Comparison of ENCODE assay signal across 8 cellular contexts in genomic region chr16:67666538-67667433, GRCh38. TPM values are rescaled to one million over a fixed set of nuclear protein-coding genes. Genes with fewer than 3 reads are reported as not detected.
DNase-seq lines count a peak whose midpoint lies in the region; ATAC-seq and TF ChIP-seq lines count a peak whose summit lies in the region.

TSS of gene C16orf86 (plus strand) at chr16:67666814. CDS start at chr16:67666971, 157 bp downstream.
TSS of gene ENKD1 (minus strand) at chr16:67666750. CDS start at chr16:67666442, 308 bp downstream.

- peaks cover 26% of the 10 kb centered on the region for H3K4me1 Mint-ChIP-seq in CD4-positive, alpha-beta T cell (ENCODE audit: low read depth)
- peaks cover 27% of the 10 kb centered on the region for H3K4me1 Mint-ChIP-seq in glutamatergic neuron (ENCODE audit: low read depth, unreplicated experiment)

- dilution Hi-C loops in IMR-90 (cut with HindIII; ENCODE audit: low sequenced_read_pairs, unreplicated experiment) = no loop called here

- peak within 1 kb of the TSS; percentile 95 for H3K4me3 ChIP-seq in IMR-90 (ENCODE audit: insufficient read depth, low read depth, low read length)
- peak within 1 kb of the TSS; percentile 67 to 73 for H3K4me3 ChIP-seq in SK-N-SH (ENCODE audit: low read depth in 2 of 2, low read length in 1 of 2)
- H3K4me3 ChIP-seq in osteoblast (ENCODE audit: insufficient read depth, low read length) = peak within 1 kb of the TSS; percentile 85

- H3K27ac Mint-ChIP-seq in CD4-positive, alpha-beta T cell = peak within 1 kb of the TSS; percentile 62
- peak within 1 kb of the TSS; percentile 96 for H3K27ac Mint-ChIP-seq in glutamatergic neuron (ENCODE audit: unreplicated experiment)

- no peaks in the 10 kb centered on the region for H3K9me1 ChIP-seq in IMR-90 (ENCODE audit: insufficient read depth, low read length)

- H3K36me3 ChIP-seq in IMR-90 (ENCODE audit: control insufficient read depth, insufficient read depth, low read length) (peaks cover 2% of the 10 kb centered on the region; the same call in 1 of the 2 replicates), SK-N-SH (replicated peaks in 1 of 2; ENCODE audit: control insufficient read depth in 1 of 2, insufficient read depth in 2 of 2, low read length in 1 of 2) (peaks cover 0 to 13% of the 10 kb centered on the region in 2 experiments), osteoblast (ENCODE audit: insufficient read depth, low read length) (peaks cover 5% of the 10 kb centered on the region)

- peak within 1 kb of the TSS; percentile 60; the same call in 1 of the 2 replicates for H3K18ac ChIP-seq in IMR-90 (ENCODE audit: low read depth, low read length)

- TF ChIP-seq POLR2A in IMR-90 (IDR thresholded peaks at IDR 0.05; ENCODE audit: low read depth, low read length) = no peak

- H3K4me1 ChIP-seq in IMR-90 (ENCODE audit: control insufficient read depth, insufficient read depth, low read length) (peaks cover 12% of the 10 kb centered on the region), SK-N-SH (ENCODE audit: control insufficient read depth in 1 of 2, insufficient read depth in 2 of 2, low read depth in 1 of 2, low read length in 1 of 2) (peaks cover 10 to 26% of the 10 kb centered on the region in 2 experiments; a peak in 2 of 4 replicates), osteoblast (ENCODE audit: insufficient read depth, low read length) (peaks cover 15% of the 10 kb centered on the region)

- no peaks in the 10 kb centered on the region for H3K27me3 ChIP-seq in CD4-positive, alpha-beta T cell (ENCODE audit: control insufficient read depth, insufficient read depth, low read length)
- no peaks in the 10 kb centered on the region for H3K27me3 ChIP-seq in IMR-90 (ENCODE audit: control insufficient read depth, insufficient read depth, low read length)
- no peaks in the 10 kb centered on the region for H3K27me3 ChIP-seq in SK-N-SH (ENCODE audit: insufficient read depth)
- H3K27me3 ChIP-seq in osteoblast (ENCODE audit: insufficient read depth, low read length) = no peaks in the 10 kb centered on the region

- H3K79me2 ChIP-seq in SK-N-SH (ENCODE audit: insufficient read depth) (peaks cover 3% of the 10 kb centered on the region; the same call in 1 of the 2 replicates), osteoblast (ENCODE audit: insufficient read depth, low read length) (peaks cover 4% of the 10 kb centered on the region)

- peak within 1 kb of the TSS; percentile 33 for H2BK5ac ChIP-seq in IMR-90 (ENCODE audit: low read depth, low read length, poor library complexity, severe bottlenecking)

- H3K9me3 Mint-ChIP-seq in CD4-positive, alpha-beta T cell = no peaks in the 10 kb centered on the region
- peaks cover 11% of the 10 kb centered on the region for H3K9me3 Mint-ChIP-seq in glutamatergic neuron (ENCODE audit: unreplicated experiment)

- H3K4me2 ChIP-seq in IMR-90 (ENCODE audit: low read depth, low read length) (peak within 1 kb of the TSS; percentile 82), SK-N-SH (peak within 1 kb of the TSS; percentile 99), osteoblast (ENCODE audit: insufficient read depth, low read length) (peak within 1 kb of the TSS; percentile 85)

- ATAC-seq in CD4-positive, alpha-beta T cell (ENCODE audit: poor library complexity) = peak; percentile 64
- ATAC-seq in GM19468 (IDR thresholded peaks at IDR 0.05; ENCODE audit: extremely low read depth, unreplicated experiment) (peak; percentile 31), IMR-90 (ENCODE audit: low read depth) (peak; percentile 66)

- H3K4ac ChIP-seq in IMR-90 (ENCODE audit: low read depth, low read length) = peak within 1 kb of the TSS; percentile 77

- H3K9me3 ChIP-seq in CD4-positive, alpha-beta T cell (ENCODE audit: control insufficient read depth, low read length) = no peaks in the 10 kb centered on the region
- H3K9me3 ChIP-seq in IMR-90 (ENCODE audit: control insufficient read depth, insufficient read depth, low read length) (no peaks in the 10 kb centered on the region), SK-N-SH (no peaks in the 10 kb centered on the region), osteoblast (ENCODE audit: low read depth, low read length) (no peaks in the 10 kb centered on the region)

- no peak within 1 kb of the TSS for H3K14ac ChIP-seq in IMR-90 (replicated peaks; ENCODE audit: low read depth, low read length)

- H3K9ac ChIP-seq in IMR-90 (ENCODE audit: low read depth, low read length) (peak within 1 kb of the TSS; percentile 79), SK-N-SH (peak within 1 kb of the TSS; percentile 75)

- peak within 1 kb of the TSS; percentile 83 for H2AK9ac ChIP-seq in IMR-90 (replicated peaks; ENCODE audit: low read depth, low read length, poor library complexity)

- POLR2A ChIA-PET in CD4-positive, alpha-beta T cell (lab: Charles Lee) = interaction anchor here (0.6 to 3.3 kb wide), 7 partner anchors 22 to 146 kb away, joined by 3 to 26 read pairs (median 13); partner anchors contain the start of genes CARMIL2, CTCF and GFOD2
- POLR2A ChIA-PET in IMR-90 (lab: Charles Lee; ENCODE audit: unreplicated experiment) (no interaction called here), SK-N-SH (lab: Yijun Ruan, JAX) (interaction anchor here (0.7 to 2.4 kb wide), 6 partner anchors 10 to 186 kb away, joined by 3 to 11 read pairs (median 3); partner anchors contain the start of genes ATP6V0D1, CTCF and RIPOR1)

- TF ChIP-seq RAD21 in IMR-90 (IDR thresholded peaks at IDR 0.05; ENCODE audit: low read length) (no peak), SK-N-SH (IDR thresholded peaks at IDR 0.05; ENCODE audit: low read length) (no peak)

- H3K36me3 Mint-ChIP-seq in CD4-positive, alpha-beta T cell (ENCODE audit: low read depth) = peaks cover 3% of the 10 kb centered on the region
- no peaks in the 10 kb centered on the region for H3K36me3 Mint-ChIP-seq in glutamatergic neuron (ENCODE audit: unreplicated experiment)

- intact Hi-C loops in CD4-positive, alpha-beta T cell (cut with DNase I, micrococcal nuclease) = loop anchor here (1.0 to 5.0 kb wide), 4 partner anchors 22 to 184 kb away; partner anchors contain the start of genes AGRP (in 1 of the 2), ATP6V0D1 (in 1 of the 2), CENPT (in 1 of the 2) and NUTF2 (in 1 of the 2)
- intact Hi-C loops in IMR-90 (cut with micrococcal nuclease) = no loop called here

- CTCF ChIA-PET in CD4-positive, alpha-beta T cell (lab: Charles Lee) = interaction anchor here (1.3 to 6.1 kb wide), 5 partner anchors 22 to 186 kb away, joined by 5 to 81 read pairs (median 14); partner anchors contain the start of genes ATP6V0D1, CARMIL2 and CTCF
- CTCF ChIA-PET in IMR-90 (lab: Yijun Ruan, JAX) (interaction anchor here (0.6 to 1.9 kb wide), 4 partner anchors 111 to 149 kb away, joined by 3 to 20 read pairs (median 6); no protein-coding TSS in a partner anchor), SK-N-SH (lab: Yijun Ruan, JAX) (interaction anchor here (0.8 to 18.3 kb wide), 17 partner anchors 8 to 374 kb away, joined by 3 to 246 read pairs (median 9); partner anchors contain the start of genes ATP6V0D1, CARMIL2, CTCF and RIPOR1)

- H2BK15ac ChIP-seq in IMR-90 (ENCODE audit: low read depth, low read length) = no peak within 1 kb of the TSS

- H4K5ac ChIP-seq in IMR-90 (ENCODE audit: low read depth, low read length) = peak within 1 kb of the TSS; percentile 96

- peak within 1 kb of the TSS; percentile 38; the same call in 1 of the 2 replicates for H4K91ac ChIP-seq in IMR-90 (ENCODE audit: insufficient read depth, low read depth, low read length)

- H2AK5ac ChIP-seq in IMR-90 (ENCODE audit: low read depth, low read length) = peak within 1 kb of the TSS; percentile 86

- peaks cover 4 to 12% of the 10 kb centered on the region in 2 experiments; a peak in 3 of 4 replicates for H3K79me1 ChIP-seq in IMR-90 (ENCODE audit: low read depth in 1 of 2, low read length in 2 of 2)

- peak within 1 kb of the TSS; percentile 96 for H2AFZ ChIP-seq in IMR-90 (replicated peaks; ENCODE audit: low read length, poor library complexity)
- peak within 1 kb of the TSS; percentile 94 for H2AFZ ChIP-seq in SK-N-SH (ENCODE audit: low read depth)
- H2AFZ ChIP-seq in osteoblast (ENCODE audit: low read length) = peak within 1 kb of the TSS; percentile 84

- H2BK120ac ChIP-seq in IMR-90 (ENCODE audit: low read depth, low read length) = no peak within 1 kb of the TSS

- H4K20me1 ChIP-seq in IMR-90 (ENCODE audit: insufficient read depth, low read length) = 0 out of 2 replicates have a peak, but pooled peaks cover 2% of the 10 kb centered on the region
- H4K20me1 ChIP-seq in SK-N-SH (ENCODE audit: insufficient read depth) = no peaks in the 10 kb centered on the region
- no peaks in the 10 kb centered on the region for H4K20me1 ChIP-seq in osteoblast (ENCODE audit: insufficient read depth, low read length)

- no peaks in the 10 kb centered on the region for H3K27me3 Mint-ChIP-seq in CD4-positive, alpha-beta T cell
- H3K27me3 Mint-ChIP-seq in glutamatergic neuron (ENCODE audit: unreplicated experiment) = peaks cover 25% of the 10 kb centered on the region

- no peak for TF ChIP-seq EP300 in SK-N-SH (IDR thresholded peaks at IDR 0.05; ENCODE audit: borderline replicate concordance in 1 of 2, low read depth in 1 of 2, low read length in 1 of 2)

- H3K9me2 ChIP-seq in SK-N-SH = no peaks in the 10 kb centered on the region

- no peak within 1 kb of the TSS for H3K56ac ChIP-seq in IMR-90 (ENCODE audit: extremely low read depth, insufficient read depth, low read length)

- peak within 1 kb of the TSS; percentile 44 for H3K27ac ChIP-seq in CD4-positive, alpha-beta T cell (ENCODE audit: low read depth, low read length)
- peak within 1 kb of the TSS; percentile 78 for H3K27ac ChIP-seq in IMR-90 (ENCODE audit: insufficient read depth, low read length)
- peak within 1 kb of the TSS; percentile 56 to 86 for H3K27ac ChIP-seq in SK-N-SH (ENCODE audit: low read depth in 2 of 2, low read length in 1 of 2)
- H3K27ac ChIP-seq in osteoblast (ENCODE audit: low read depth, low read length) = peak within 1 kb of the TSS; percentile 73
- peak within 1 kb of the TSS; percentile 89 for H3K27ac ChIP-seq in temporal lobe (ENCODE audit: low read depth, low read length)

- H4K8ac ChIP-seq in IMR-90 (ENCODE audit: low read depth in 2 of 2, low read length in 2 of 2) = peak within 1 kb of the TSS; percentile 97 to 100

- peak; percentile 69 to 86 (median 78) for DNase-seq in CD4-positive, alpha-beta T cell
- DNase-seq in IMR-90 = peak; percentile 41
- peak; percentile 96 for DNase-seq in SK-N-SH
- peak; percentile 80 for DNase-seq in activated naive CD4-positive, alpha-beta T cell treated with anti-CD3 and anti-CD28 coated beads, Interleukin-2, amount 50 U/mL, for 16 hours
- DNase-seq in glutamatergic neuron = peak; percentile 93
- DNase-seq in osteoblast (ENCODE audit: insufficient read length, low spot score, missing footprints) = peak; percentile 98

- no peak for TF ChIP-seq CTCF in CD4-positive, alpha-beta T cell (IDR thresholded peaks at IDR 0.05)
- TF ChIP-seq CTCF in IMR-90 (conservative IDR thresholded peaks at IDR 0.05; ENCODE audit: low read depth, low read length) (no peak), SK-N-SH (IDR thresholded peaks at IDR 0.05) (no peak), glutamatergic neuron (IDR thresholded peaks at IDR 0.05; ENCODE audit: partially characterized antibody, unreplicated experiment) (no peak), osteoblast (IDR thresholded peaks at IDR 0.05; ENCODE audit: extremely low read depth, low read depth, low read length) (no peak)

- in situ Hi-C loops in IMR-90 (cut with MboI; ENCODE audit: low sequenced_read_pairs) = loop anchor here (10.0 kb wide), 1 partner anchor 142 kb away; the partner anchor contains the start of gene RIPOR1

- no peak within 1 kb of the TSS for H2BK20ac ChIP-seq in IMR-90 (ENCODE audit: low read depth, low read length)

- H3F3A ChIP-seq in SK-N-SH (replicated peaks; ENCODE audit: insufficient read depth) = peaks cover 14% of the 10 kb centered on the region

- H3K23ac ChIP-seq in IMR-90 (ENCODE audit: low read depth, low read length) = peak within 1 kb of the TSS; percentile 14; the same call in 1 of the 2 replicates

- WGBS in IMR-90 (ENCODE audit: extremely low coverage in 2 of 2, insufficient read length in 1 of 2), 2 experiments = 22% methylated on average over 50 of the region's 77 CpGs; no CpG with 5 or more reads in 1 of the 2 experiments
- WGBS in SK-N-SH (ENCODE audit: low lambda C conversion rate) = 36% methylated on average over 31 of the region's 77 CpGs

- no TSS peak for BruUV-seq in IMR-90 (replicated peaks; lab: Mats Ljungman, UMichigan)

- peak within 1 kb of the TSS; percentile 90 for H3K4me3 Mint-ChIP-seq in CD4-positive, alpha-beta T cell
- peak within 1 kb of the TSS; percentile 92 for H3K4me3 Mint-ChIP-seq in glutamatergic neuron (ENCODE audit: unreplicated experiment)

RNA-seq across cellular contexts. Expression of gene C16orf86, which starts in this region (rescaled TPM):
- 1 to 10 TPM; 2.0 to 2.4 TPM for total RNA-seq in CD4-positive, alpha-beta T cell
- total RNA-seq in IMR-90 (2012; rRNA removed) = 0.28 and 0.54 TPM in 2 replicates
- 0.63 and 0.70 TPM in 2 replicates for polyA plus RNA-seq in IMR-90 (2012; rRNA removed)
- 1.00 and 1.9 TPM in 2 replicates for polyA plus RNA-seq in IMR-90 (2012; cell fraction: cytosol; rRNA removed)
- 1.9 and 3.9 TPM in 2 replicates for polyA plus RNA-seq in IMR-90 (2012; cell fraction: nucleus; rRNA removed; ENCODE audit: low replicate concordance)
- 4.3 and 5.1 TPM in 2 replicates for polyA plus RNA-seq in SK-N-SH (2012; rRNA removed)
- polyA plus RNA-seq in SK-N-SH (2012; cell fraction: cytosol; rRNA removed) = 2.0 and 3.9 TPM in 2 replicates
- polyA plus RNA-seq in SK-N-SH (2012; cell fraction: nucleus; rRNA removed) = 13.7 and 16.4 TPM in 2 replicates
- 3.4 TPM for total RNA-seq in glutamatergic neuron (ENCODE audit: unreplicated experiment)
- total RNA-seq in osteoblast = 6.2 and 6.9 TPM in 2 replicates
- total RNA-seq in temporal lobe = 2.7 TPM

RNA-seq across cellular contexts. Expression of gene ENKD1, which starts in this region (rescaled TPM):
- total RNA-seq in CD4-positive, alpha-beta T cell = 1 to 10 TPM; 2.0 to 3.5 TPM
- total RNA-seq in IMR-90 (2012; rRNA removed) (2.9 and 3.1 TPM in 2 replicates), glutamatergic neuron (ENCODE audit: unreplicated experiment) (19.0 TPM), osteoblast (13.3 and 15.9 TPM in 2 replicates), temporal lobe (7.9 TPM)
- polyA plus RNA-seq in IMR-90 (2012; rRNA removed) (6.3 and 7.8 TPM in 2 replicates), SK-N-SH (2012; rRNA removed) (19.5 and 21.0 TPM in 2 replicates)
- 3.9 and 8.2 TPM in 2 replicates for polyA plus RNA-seq in IMR-90 (2012; cell fraction: cytosol; rRNA removed)
- 20.0 and 44.8 TPM in 2 replicates for polyA plus RNA-seq in IMR-90 (2012; cell fraction: nucleus; rRNA removed; ENCODE audit: low replicate concordance)
- 8.6 and 12.2 TPM in 2 replicates for polyA plus RNA-seq in SK-N-SH (2012; cell fraction: cytosol; rRNA removed)
- 52.0 and 82.9 TPM in 2 replicates for polyA plus RNA-seq in SK-N-SH (2012; cell fraction: nucleus; rRNA removed)

Comparison
In these comparisons a context has a peak if more than half of its experiments do, and no peak if none do; other contexts are left out.
1. Peak in every context shown above with its lines: DNase-seq, ATAC-seq, H3K4me3 ChIP-seq and H3K27ac ChIP-seq.
2. DNase-seq: peak in every context shown above with its lines; median percentile 98 in osteoblast; 96 in SK-N-SH; 93 in glutamatergic neuron; 80 in activated naive CD4-positive, alpha-beta T cell treated with anti-CD3 and anti-CD28 coated beads, Interleukin-2, amount 50 U/mL, for 16 hours; 78 in CD4-positive, alpha-beta T cell; 41 in IMR-90.